In genomic region chr1:235313931-235314678, GRCh38 we compare ENCODE assay signal across 13 cellular contexts. TPM values are rescaled to one million over a fixed set of nuclear protein-coding genes. Genes with fewer than 3 reads are reported as not detected.
A peak's percentile ranks its signal among the peaks of the same experiment; 100 is the strongest.
DNase-seq lines count a peak whose midpoint lies in the region; ATAC-seq and TF ChIP-seq lines count a peak whose summit lies in the region.
"Had no signal": no experiment of that assay in that cellular context is flagged by ENCODE, and none has a peak within 500 bp of the region (broad histone marks: within the 10 kb centered on the region; RNA-seq: fewer than 3 reads in every experiment).

No MANE protein-coding gene starts in this region.

- H3K27ac Mint-ChIP-seq in activated CD4-positive, alpha-beta T cell treated with anti-CD3 and anti-CD28 coated beads for 36 hours = peak overlapping the region; percentile 73
- H3K27ac Mint-ChIP-seq in T-cell (peak overlapping the region; percentile 85 to 90), endodermal cell (peak overlapping the region; percentile 13), osteocyte (ENCODE audit: unreplicated experiment) (peak overlapping the region; percentile 56)

- no peaks in the 10 kb centered on the region for H3K27me3 Mint-ChIP-seq in activated CD4-positive, alpha-beta T cell treated with anti-CD3 and anti-CD28 coated beads for 36 hours
- no peaks in the 10 kb centered on the region for H3K27me3 Mint-ChIP-seq in T-cell
- no peaks in the 10 kb centered on the region for H3K27me3 Mint-ChIP-seq in endodermal cell (ENCODE audit: insufficient read depth)
- H3K27me3 Mint-ChIP-seq in osteocyte (ENCODE audit: unreplicated experiment) = no peaks in the 10 kb centered on the region

- CTCF ChIA-PET in activated CD4-positive, alpha-beta T cell treated with anti-CD3 and anti-CD28 coated beads for 36 hours (lab: Charles Lee) = interaction anchor here (0.8 to 2.7 kb wide), 4 partner anchors 9 to 22 kb away, joined by 3 to 13 read pairs (median 8); no protein-coding TSS in a partner anchor
- CTCF ChIA-PET in T-cell (lab: Charles Lee) = interaction anchor here (1.0 to 1.7 kb wide), 4 partner anchors 10 to 39 kb away, joined by 3 to 8 read pairs (median 4); no protein-coding TSS in a partner anchor

- H3K9ac ChIP-seq in endodermal cell (ENCODE audit: extremely low read depth, low read length, poor library complexity, severe bottlenecking) = no peak overlapping the region

- H3K4me1 ChIP-seq in endodermal cell (ENCODE audit: control insufficient read depth, insufficient read depth, low read length) = no peaks in the 10 kb centered on the region

- peaks cover 42% of the 10 kb centered on the region for H3K36me3 ChIP-seq in endodermal cell (ENCODE audit: control insufficient read depth, insufficient read depth, low read length)

- H3K9me3 Mint-ChIP-seq in activated CD4-positive, alpha-beta T cell treated with anti-CD3 and anti-CD28 coated beads for 36 hours (ENCODE audit: low read depth) = no peaks in the 10 kb centered on the region
- H3K9me3 Mint-ChIP-seq in T-cell (no peaks in the 10 kb centered on the region), endodermal cell (peaks cover 3% of the 10 kb centered on the region), osteocyte (ENCODE audit: unreplicated experiment) (no peaks in the 10 kb centered on the region)

- no peaks in the 10 kb centered on the region for H3K9me3 ChIP-seq in endodermal cell (ENCODE audit: control insufficient read depth, low read length)
- H3K9me3 ChIP-seq: A549, suprapubic skin had no signal

- no peak overlapping the region for H3K27ac ChIP-seq in endodermal cell (ENCODE audit: low read depth, low read length)
- H3K27ac ChIP-seq: A549, suprapubic skin had no signal

- peaks cover 20% of the 10 kb centered on the region for H3K36me3 Mint-ChIP-seq in activated CD4-positive, alpha-beta T cell treated with anti-CD3 and anti-CD28 coated beads for 36 hours (ENCODE audit: low read depth)
- H3K36me3 Mint-ChIP-seq in T-cell (peaks cover 15% of the 10 kb centered on the region), endodermal cell (ENCODE audit: low read depth) (peaks cover 34% of the 10 kb centered on the region), osteocyte (ENCODE audit: unreplicated experiment) (peaks cover 12% of the 10 kb centered on the region)

- H3K4me3 Mint-ChIP-seq in activated CD4-positive, alpha-beta T cell treated with anti-CD3 and anti-CD28 coated beads for 36 hours = peak overlapping the region; percentile 27
- H3K4me3 Mint-ChIP-seq in T-cell = peak overlapping the region; percentile 49 to 65 (median 62)
- no peak overlapping the region for H3K4me3 Mint-ChIP-seq in endodermal cell
- H3K4me3 Mint-ChIP-seq in osteocyte (ENCODE audit: unreplicated experiment) = no peak overlapping the region

- DNase-seq in activated CD4-positive, alpha-beta T cell treated with anti-CD3 and anti-CD28 coated beads for 36 hours = no peak
- DNase-seq in activated CD4-positive, alpha-beta T cell treated with anti-CD3 and anti-CD28 coated beads for 1 hour = no peak
- no peak for DNase-seq in T-cell
- no peak for DNase-seq in endodermal cell
- no peak for DNase-seq in osteocyte (ENCODE audit: extremely low spot score, unreplicated experiment)
- no peak for DNase-seq in hypothalamus (lab: John Stamatoyannopoulos, UW)
- DNase-seq: DMS153, NCI-H524, posterior cingulate gyrus had no signal

- H3K4me3 ChIP-seq in endodermal cell (ENCODE audit: low read length) = no peak overlapping the region
- H3K4me3 ChIP-seq: A549, suprapubic skin had no signal

- peaks cover 66% of the 10 kb centered on the region for H3K4me1 Mint-ChIP-seq in activated CD4-positive, alpha-beta T cell treated with anti-CD3 and anti-CD28 coated beads for 36 hours
- H3K4me1 Mint-ChIP-seq in T-cell (peaks cover 72 to 80% (median 77%) of the 10 kb centered on the region in 3 donors), endodermal cell (peaks cover 15% of the 10 kb centered on the region), osteocyte (ENCODE audit: unreplicated experiment) (peaks cover 26% of the 10 kb centered on the region)

- intact Hi-C loops in activated CD4-positive, alpha-beta T cell treated with anti-CD3 and anti-CD28 coated beads for 36 hours (cut with DNase I, micrococcal nuclease) = no loop called here

- POLR2A ChIA-PET in activated CD4-positive, alpha-beta T cell treated with anti-CD3 and anti-CD28 coated beads for 36 hours (lab: Charles Lee) = interaction anchor here (1.6 kb wide), 1 partner anchor 9 kb away, joined by 3 read pairs; no protein-coding TSS in a partner anchor
- POLR2A ChIA-PET in T-cell (lab: Charles Lee) = interaction anchor here (0.6 to 1.5 kb wide), 6 partner anchors 9 to 151 kb away, joined by 3 to 8 read pairs (median 4); no protein-coding TSS in a partner anchor

- ATAC-seq in activated CD4-positive, alpha-beta T cell treated with anti-CD3 and anti-CD28 coated beads for 36 hours = peak; percentile 16
- ATAC-seq in T-cell (replicated peaks in 1 of 4) = no peak
- no peak for ATAC-seq in GM19452 (IDR thresholded peaks at IDR 0.05; ENCODE audit: unreplicated experiment)
- ATAC-seq in GM21737 (IDR thresholded peaks at IDR 0.05; ENCODE audit: unreplicated experiment) = no peak

- 83 to 92% methylated on average over 1 to 4 of the region's 4 CpGs for WGBS in endodermal cell (ENCODE audit: insufficient coverage in 1 of 2, insufficient read length in 1 of 2), 2 experiments

- no peak for TF ChIP-seq CTCF in endodermal cell (conservative IDR thresholded peaks at IDR 0.05)
- TF ChIP-seq CTCF in osteocyte (IDR thresholded peaks at IDR 0.05) = no peak

- no peaks in the 10 kb centered on the region for H3K27me3 ChIP-seq in endodermal cell (ENCODE audit: control insufficient read depth, insufficient read depth, low read length, poor library complexity, severe bottlenecking)
- H3K27me3 ChIP-seq: suprapubic skin had no signal

RNA-seq across cellular contexts. Expression of gene ARID4B, which starts 13.9 kb away (rescaled TPM):
- 10 to 100 TPM; 38.6 to 42.9 TPM for total RNA-seq in activated CD4-positive, alpha-beta T cell treated with anti-CD3 and anti-CD28 coated beads for 36 hours
- total RNA-seq in T-cell (100 to 1,000 TPM in 2 of 5 donors, 10 to 100 TPM in 3; 70.4 to 151 (median 79.1) TPM), endodermal cell (10 to 100 TPM; 40.6 to 43.1 TPM), osteocyte (41.3 and 41.5 TPM in 2 replicates)
- 36.7 TPM for polyA plus RNA-seq in endodermal cell (2013, experiment 1 of 2)
- 36.7 TPM for polyA plus RNA-seq in endodermal cell (2013, experiment 2 of 2)

RNA-seq across cellular contexts. Expression of gene GGPS1, which starts 14.3 kb away (rescaled TPM):
- total RNA-seq in activated CD4-positive, alpha-beta T cell treated with anti-CD3 and anti-CD28 coated beads for 36 hours = 10 to 100 TPM; 35.6 to 37.4 TPM
- total RNA-seq in T-cell (10 to 100 TPM; 32.2 to 44.0 (median 39.8) TPM), endodermal cell (10 to 100 TPM; 56.3 to 64.6 TPM), osteocyte (37.1 and 42.5 TPM in 2 replicates)
- polyA plus RNA-seq in endodermal cell (2013, experiment 1 of 2) = 46.3 TPM
- 40.2 TPM for polyA plus RNA-seq in endodermal cell (2013, experiment 2 of 2)

RNA-seq across cellular contexts. Expression of gene TBCE, which starts 53.1 kb away (rescaled TPM):
- total RNA-seq in activated CD4-positive, alpha-beta T cell treated with anti-CD3 and anti-CD28 coated beads for 36 hours = 10 to 100 TPM; 22.3 to 26.1 TPM
- total RNA-seq in T-cell (10 to 100 TPM; 15.6 to 21.5 (median 18.6) TPM), endodermal cell (10 to 100 TPM; 31.8 to 33.3 TPM), osteocyte (30.3 and 31.8 TPM in 2 replicates)
- 31.3 TPM for polyA plus RNA-seq in endodermal cell (2013, experiment 1 of 2)
- 23.6 TPM for polyA plus RNA-seq in endodermal cell (2013, experiment 2 of 2)

Comparison
In these comparisons a context has a peak if more than half of its experiments do, and no peak if none do; other contexts are left out.
1. H3K27ac Mint-ChIP-seq: peak in every context shown above with its lines; median percentile 88 in T-cell; 73 in activated CD4-positive, alpha-beta T cell treated with anti-CD3 and anti-CD28 coated beads for 36 hours; 56 in osteocyte; 13 in endodermal cell.
2. H3K4me3 Mint-ChIP-seq: peak in activated CD4-positive, alpha-beta T cell treated with anti-CD3 and anti-CD28 coated beads for 36 hours (single experiment) and T-cell (3 of 3); none in endodermal cell (single experiment) and osteocyte (single experiment).